8 cellular contexts compared by ENCODE assay signal in genomic region chr7:30135551-30136271, GRCh38. TPM values are rescaled to one million over a fixed set of nuclear protein-coding genes. Genes with fewer than 3 reads are reported as not detected.
DNase-seq lines count a peak whose midpoint lies in the region; ATAC-seq and TF ChIP-seq lines count a peak whose summit lies in the region.

No MANE protein-coding gene starts in this region.

- H3K4me3 ChIP-seq in Peyer's patch (peak overlapping the region; percentile 84 to 98 (median 95)), fibroblast of villous mesenchyme (ENCODE audit: low read depth, low read length) (peak overlapping the region; percentile 75), tibial nerve (peak overlapping the region; percentile 78 to 94 (median 87))

- peak in 1 of 2 donors; percentile 87 for TF ChIP-seq EP300 in tibial nerve (IDR thresholded peaks at IDR 0.05)

- H3K36me3 ChIP-seq in Peyer's patch (no peaks in the 10 kb centered on the region), tibial nerve (no peaks in the 10 kb centered on the region)

- peaks cover 45% of the 10 kb centered on the region for H3K27me3 Mint-ChIP-seq in nephron progenitor cell (ENCODE audit: low read depth, poor library complexity)

- ATAC-seq in GM18909 (IDR thresholded peaks at IDR 0.05; ENCODE audit: poor library complexity, unreplicated experiment) = peak; percentile 30
- ATAC-seq in HG03159 (IDR thresholded peaks at IDR 0.05; ENCODE audit: unreplicated experiment) = peak; percentile 33

- H3K4me1 ChIP-seq in Peyer's patch (peaks cover 0 to 12% (median 2%) of the 10 kb centered on the region in 4 donors), tibial nerve (peaks cover 0 to 52% (median 10%) of the 10 kb centered on the region in 4 donors)

- H3K9me3 ChIP-seq in Peyer's patch (no peaks in the 10 kb centered on the region), tibial nerve (no peaks in the 10 kb centered on the region)

- no peak overlapping the region for H3K27ac Mint-ChIP-seq in nephron progenitor cell

- TF ChIP-seq CTCF in AG09319 (IDR thresholded peaks at IDR 0.05; ENCODE audit: low read depth, low read length) (no peak), Peyer's patch (IDR thresholded peaks at IDR 0.05) (no peak), fibroblast of villous mesenchyme (IDR thresholded peaks at IDR 0.05; ENCODE audit: insufficient read depth, low read depth, low read length) (no peak), nephron progenitor cell (IDR thresholded peaks at IDR 0.05) (no peak), tibial nerve (IDR thresholded peaks at IDR 0.05) (peak in 1 of 5 experiments; percentile 28)

- peak overlapping the region; percentile 74 to 91 (median 84) for H3K27ac ChIP-seq in Peyer's patch
- peak overlapping the region; percentile 83 to 98 (median 94) for H3K27ac ChIP-seq in tibial nerve

- H3K9me3 Mint-ChIP-seq in nephron progenitor cell = no peaks in the 10 kb centered on the region

- peak overlapping the region; percentile 89 for H3K4me3 Mint-ChIP-seq in nephron progenitor cell

- TF ChIP-seq POLR2A in Peyer's patch (IDR thresholded peaks at IDR 0.05) (no peak), tibial nerve (IDR thresholded peaks at IDR 0.05) (peak; percentile 40 to 65)

- DNase-seq in AG09319 (ENCODE audit: extremely low read depth, low read depth) (peak; percentile 40), Peyer's patch (peak; percentile 72 to 81 (median 73)), fibroblast of villous mesenchyme (ENCODE audit: low read depth) (peak; percentile 44), nephron progenitor cell (peak; percentile 52), tibial nerve (ENCODE audit: low spot score in 2 of 2) (peak; percentile 65 to 66)
- DNase-seq in activated gamma-delta T cell treated with anti-CD3 and anti-CD28 coated beads, Interleukin-2, amount 50 U/mL, for 16 hours (ENCODE audit: low read depth) = peak; percentile 31

- H3K4me1 Mint-ChIP-seq in nephron progenitor cell = peaks cover 17% of the 10 kb centered on the region

- H3K27me3 ChIP-seq in Peyer's patch (no peaks in the 10 kb centered on the region), tibial nerve (no peaks in the 10 kb centered on the region)

- 0% methylated on average over 30 to 41 of the region's 61 CpGs for WGBS in tibial nerve, 2 donors

- peaks cover 4% of the 10 kb centered on the region for H3K36me3 Mint-ChIP-seq in nephron progenitor cell (ENCODE audit: low read depth)

RNA-seq across cellular contexts. Expression of gene MTURN, which starts 0.9 kb away (rescaled TPM):
- 10 to 100 TPM in 3 of 4 donors, 1 to 10 TPM in 1; 2.3 to 18.2 (median 13.8) TPM for total RNA-seq in Peyer's patch
- total RNA-seq in fibroblast of villous mesenchyme = 2.6 and 4.5 TPM in 2 replicates
- total RNA-seq in tibial nerve = 100 to 1,000 TPM; 156 to 246 (median 186) TPM

Comparison
In these comparisons a context has a peak if more than half of its experiments do, and no peak if none do; other contexts are left out.
1. Peak in every context shown above with its lines: DNase-seq, ATAC-seq, H3K4me3 ChIP-seq and H3K27ac ChIP-seq.
2. POLR2A ChIP-seq: peak in tibial nerve (2 of 2); none in Peyer's patch (0 of 2).
3. RNA of gene MTURN, which starts 0.9 kb away (total RNA-seq): 156 to 246 TPM in tibial nerve; 2.3 to 18.2 TPM in Peyer's patch and 2.6 to 4.5 TPM in fibroblast of villous mesenchyme; every median in the first group is over 4 times any median in the second.